Comparison of ENCODE assay signal across 1 cellular context in the genomic region with DNA sequence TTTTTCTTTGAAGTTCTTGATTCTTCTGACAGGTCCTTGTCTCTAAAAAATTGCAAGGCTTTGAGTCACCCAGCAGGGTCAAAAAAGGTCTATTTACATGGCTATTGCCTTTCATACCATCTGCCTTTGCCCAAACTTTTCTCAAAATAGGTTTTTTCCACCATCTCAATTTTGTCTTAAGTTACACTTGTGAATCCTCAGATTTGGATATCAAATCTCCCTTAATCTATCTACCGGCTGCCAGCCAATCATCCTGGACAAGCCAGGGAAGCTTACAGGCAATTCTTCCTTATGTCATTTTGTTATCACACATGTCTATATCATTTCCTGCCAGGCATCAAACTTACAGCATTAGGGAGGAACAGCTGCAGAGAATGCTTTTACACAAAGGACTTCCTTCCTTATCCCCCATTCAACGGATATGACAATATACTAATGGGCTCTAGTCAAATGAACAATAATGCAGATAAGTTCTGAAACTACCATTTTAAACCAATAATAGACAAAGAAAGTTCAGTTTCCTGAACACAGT.
TF ChIP-seq lines count a peak whose summit lies in the region.

No MANE protein-coding gene starts in this region.

TF ChIP-seq in HepG2, 621 proteins besides CTCF, POLR2A, EP300 and RAD21 (continued from another document):
- TF ChIP-seq SRF (IDR thresholded peaks at IDR 0.05; ENCODE audit: low read depth, low read length), result no peak
- TF ChIP-seq, protein P1, sequence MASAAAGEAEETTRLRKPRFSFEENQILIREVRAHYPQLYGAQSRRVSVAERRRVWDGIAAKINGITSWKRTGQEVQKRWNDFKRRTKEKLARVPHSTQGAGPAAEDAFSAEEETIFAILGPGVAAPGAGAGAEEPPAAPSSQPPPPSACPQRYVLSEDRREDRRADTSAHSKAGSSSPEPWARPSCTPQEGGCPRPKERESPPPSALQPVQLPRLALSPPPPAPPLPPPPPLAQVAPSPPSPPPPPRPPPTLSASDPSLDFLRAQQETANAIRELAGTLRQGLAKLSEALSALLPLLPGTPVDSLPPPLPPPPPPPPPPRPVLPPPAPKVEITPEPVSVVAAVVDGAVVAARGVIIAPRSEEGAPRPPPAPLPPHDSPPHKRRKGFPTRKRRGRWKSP (CRISPR knock-in tag; IDR thresholded peaks at IDR 0.05), result no peak
- no peak for TF ChIP-seq CAMTA2 (CRISPR knock-in tag; IDR thresholded peaks at IDR 0.05; ENCODE audit: borderline replicate concordance)
- TF ChIP-seq, protein P2, sequence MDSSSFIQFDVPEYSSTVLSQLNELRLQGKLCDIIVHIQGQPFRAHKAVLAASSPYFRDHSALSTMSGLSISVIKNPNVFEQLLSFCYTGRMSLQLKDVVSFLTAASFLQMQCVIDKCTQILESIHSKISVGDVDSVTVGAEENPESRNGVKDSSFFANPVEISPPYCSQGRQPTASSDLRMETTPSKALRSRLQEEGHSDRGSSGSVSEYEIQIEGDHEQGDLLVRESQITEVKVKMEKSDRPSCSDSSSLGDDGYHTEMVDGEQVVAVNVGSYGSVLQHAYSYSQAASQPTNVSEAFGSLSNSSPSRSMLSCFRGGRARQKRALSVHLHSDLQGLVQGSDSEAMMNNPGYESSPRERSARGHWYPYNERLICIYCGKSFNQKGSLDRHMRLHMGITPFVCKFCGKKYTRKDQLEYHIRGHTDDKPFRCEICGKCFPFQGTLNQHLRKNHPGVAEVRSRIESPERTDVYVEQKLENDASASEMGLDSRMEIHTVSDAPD (CRISPR knock-in tag; IDR thresholded peaks at IDR 0.05), result no peak
- no peak for TF ChIP-seq ZNF790 (CRISPR knock-in tag; IDR thresholded peaks at IDR 0.05; ENCODE audit: borderline replicate concordance)
- TF ChIP-seq, protein P3, sequence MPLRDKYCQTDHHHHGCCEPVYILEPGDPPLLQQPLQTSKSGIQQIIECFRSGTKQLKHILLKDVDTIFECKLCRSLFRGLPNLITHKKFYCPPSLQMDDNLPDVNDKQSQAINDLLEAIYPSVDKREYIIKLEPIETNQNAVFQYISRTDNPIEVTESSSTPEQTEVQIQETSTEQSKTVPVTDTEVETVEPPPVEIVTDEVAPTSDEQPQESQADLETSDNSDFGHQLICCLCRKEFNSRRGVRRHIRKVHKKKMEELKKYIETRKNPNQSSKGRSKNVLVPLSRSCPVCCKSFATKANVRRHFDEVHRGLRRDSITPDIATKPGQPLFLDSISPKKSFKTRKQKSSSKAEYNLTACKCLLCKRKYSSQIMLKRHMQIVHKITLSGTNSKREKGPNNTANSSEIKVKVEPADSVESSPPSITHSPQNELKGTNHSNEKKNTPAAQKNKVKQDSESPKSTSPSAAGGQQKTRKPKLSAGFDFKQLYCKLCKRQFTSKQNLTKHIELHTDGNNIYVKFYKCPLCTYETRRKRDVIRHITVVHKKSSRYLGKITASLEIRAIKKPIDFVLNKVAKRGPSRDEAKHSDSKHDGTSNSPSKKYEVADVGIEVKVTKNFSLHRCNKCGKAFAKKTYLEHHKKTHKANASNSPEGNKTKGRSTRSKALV (CRISPR knock-in tag; IDR thresholded peaks at IDR 0.05), result no peak
- TF ChIP-seq, protein P4, sequence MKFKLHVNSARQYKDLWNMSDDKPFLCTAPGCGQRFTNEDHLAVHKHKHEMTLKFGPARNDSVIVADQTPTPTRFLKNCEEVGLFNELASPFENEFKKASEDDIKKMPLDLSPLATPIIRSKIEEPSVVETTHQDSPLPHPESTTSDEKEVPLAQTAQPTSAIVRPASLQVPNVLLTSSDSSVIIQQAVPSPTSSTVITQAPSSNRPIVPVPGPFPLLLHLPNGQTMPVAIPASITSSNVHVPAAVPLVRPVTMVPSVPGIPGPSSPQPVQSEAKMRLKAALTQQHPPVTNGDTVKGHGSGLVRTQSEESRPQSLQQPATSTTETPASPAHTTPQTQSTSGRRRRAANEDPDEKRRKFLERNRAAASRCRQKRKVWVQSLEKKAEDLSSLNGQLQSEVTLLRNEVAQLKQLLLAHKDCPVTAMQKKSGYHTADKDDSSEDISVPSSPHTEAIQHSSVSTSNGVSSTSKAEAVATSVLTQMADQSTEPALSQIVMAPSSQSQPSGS (CRISPR knock-in tag; IDR thresholded peaks at IDR 0.05), result no peak
